In the genomic region with DNA sequence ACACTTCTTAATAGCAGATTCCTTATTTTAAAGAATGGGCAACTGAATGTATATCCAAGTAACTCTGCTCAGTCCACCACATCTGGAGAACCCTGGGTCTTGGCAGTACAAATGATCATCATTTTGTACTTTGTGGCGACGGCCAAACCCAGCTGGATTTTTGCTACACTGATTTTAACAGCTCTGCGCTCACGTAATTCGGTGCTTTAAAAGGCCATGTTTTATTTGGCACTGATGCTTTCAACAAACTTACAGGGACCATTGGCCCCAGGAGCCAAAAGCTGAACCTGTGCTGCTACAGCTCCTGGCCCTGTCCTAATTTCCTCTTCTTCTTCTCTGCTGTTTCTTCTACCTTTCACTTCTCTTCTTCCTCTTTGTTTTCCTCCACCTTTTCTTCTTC, we compare ENCODE assay signal across 23 cellular contexts.
A peak's percentile ranks its signal among the peaks of the same experiment; 100 is the strongest.
DNase-seq lines count a peak whose midpoint lies in the region; ATAC-seq and TF ChIP-seq lines count a peak whose summit lies in the region.
"Had no signal": no experiment of that assay in that cellular context is flagged by ENCODE, and none has a peak within 500 bp of the region (broad histone marks: within the 10 kb centered on the region; RNA-seq: fewer than 3 reads in every experiment).

No MANE protein-coding gene starts in this region.

- no peak overlapping the region for H3K9ac ChIP-seq in neuronal stem cell (ENCODE audit: low read depth, low read length, poor library complexity)
- H3K9ac ChIP-seq: GM23248, SK-N-SH had no signal

- H3K27me3 ChIP-seq in right atrium auricular region (no peaks in the 10 kb centered on the region), left lung (no peaks in the 10 kb centered on the region), neuronal stem cell (ENCODE audit: control insufficient read depth in 3 of 3, insufficient read depth in 3 of 3, low read depth in 1 of 3, low read length in 3 of 3) (no peaks in the 10 kb centered on the region)
- H3K27me3 ChIP-seq: BE2C had no signal

- WGBS in neuronal stem cell (ENCODE audit: extremely low coverage in 2 of 2, insufficient read length in 2 of 2, insufficient replicate concordance in 1 of 2), 2 donors: no CpG with 5 or more reads among the region's 5 CpGs

- intact Hi-C loops in activated CD4-positive, alpha-beta T cell treated with anti-CD3 and anti-CD28 coated beads for 36 hours (cut with DNase I, micrococcal nuclease): no loop called here
- intact Hi-C loops in activated CD4-positive, alpha-beta T cell treated with anti-CD3 and anti-CD28 coated beads, Interleukin-2, amount 10 ng/mL, durations not matched to agents 24 days and 14 days (cut with micrococcal nuclease): no loop called here
- intact Hi-C loops in sciatic nerve (cut with DNase I) (no loop called here), left lung (cut with DNase I) (no loop called here)

- peaks cover 29% of the 10 kb centered on the region for H3K36me3 Mint-ChIP-seq in activated CD4-positive, alpha-beta T cell treated with anti-CD3 and anti-CD28 coated beads for 36 hours (ENCODE audit: low read depth)
- H3K36me3 Mint-ChIP-seq in activated CD4-positive, alpha-beta T cell treated with anti-CD3 and anti-CD28 coated beads, Interleukin-2, amount 10 ng/mL, durations not matched to agents 24 days and 14 days (ENCODE audit: low read depth): peaks cover 54% of the 10 kb centered on the region
- H3K36me3 Mint-ChIP-seq: brain had no signal

- H4K91ac ChIP-seq in neuronal stem cell (ENCODE audit: low read depth, low read length, poor library complexity): no peak overlapping the region

- TF ChIP-seq CTCF in choroid plexus epithelial cell (conservative IDR thresholded peaks at IDR 0.05; ENCODE audit: low read depth, low read length): no peak
- TF ChIP-seq CTCF in right atrium auricular region (IDR thresholded peaks at IDR 0.05): no peak
- TF ChIP-seq CTCF in left lung (IDR thresholded peaks at IDR 0.05): no peak

- H2AFZ ChIP-seq in neuronal stem cell (ENCODE audit: low read length): no peak overlapping the region
- H2AFZ ChIP-seq: GM23248 had no signal

- ATAC-seq in activated CD4-positive, alpha-beta T cell treated with anti-CD3 and anti-CD28 coated beads for 36 hours: no peak
- peak; percentile 29 for ATAC-seq in sciatic nerve
- no peak for ATAC-seq in left lung
- ATAC-seq in GM19455 (IDR thresholded peaks at IDR 0.05; ENCODE audit: unreplicated experiment): no peak
- ATAC-seq: GM12878 had no signal

- H3K4me3 ChIP-seq in choroid plexus epithelial cell (ENCODE audit: low read depth, low read length): no peak overlapping the region
- no peak overlapping the region for H3K4me3 ChIP-seq in right atrium auricular region
- no peak overlapping the region for H3K4me3 ChIP-seq in left lung
- H3K4me3 ChIP-seq in neuronal stem cell (ENCODE audit: low read length in 2 of 2): no peak overlapping the region
- H3K4me3 ChIP-seq: GM12878, GM23248 had no signal

- POLR2A ChIA-PET in activated CD4-positive, alpha-beta T cell treated with anti-CD3 and anti-CD28 coated beads for 36 hours (lab: Charles Lee): no interaction called here

- H3K4ac ChIP-seq in neuronal stem cell (ENCODE audit: low read length): no peak overlapping the region

- no peak overlapping the region for H3K4me2 ChIP-seq in neuronal stem cell (ENCODE audit: insufficient read depth, low read length, poor library complexity, severe bottlenecking)
- H3K4me2 ChIP-seq: SK-N-SH had no signal

- no peak overlapping the region for H3K4me3 Mint-ChIP-seq in activated CD4-positive, alpha-beta T cell treated with anti-CD3 and anti-CD28 coated beads for 36 hours
- no peak overlapping the region for H3K4me3 Mint-ChIP-seq in activated CD4-positive, alpha-beta T cell treated with anti-CD3 and anti-CD28 coated beads, Interleukin-2, amount 10 ng/mL, durations not matched to agents 24 days and 14 days
- H3K4me3 Mint-ChIP-seq: activated naive CD4-positive, alpha-beta T cell treated with anti-CD3 and anti-CD28 coated beads, Interleukin-2, amount 10 ng/mL, durations not matched to agents 7 days and 5 days; brain had no signal

- H3K14ac ChIP-seq in neuronal stem cell (ENCODE audit: low read length): no peak overlapping the region

- no peaks in the 10 kb centered on the region for H3K36me3 ChIP-seq in right atrium auricular region
- H3K36me3 ChIP-seq in left lung: no peaks in the 10 kb centered on the region
- H3K36me3 ChIP-seq in neuronal stem cell (replicated peaks in 1 of 2; ENCODE audit: control insufficient read depth in 2 of 2, insufficient read depth in 2 of 2, low read length in 2 of 2): no peaks in the 10 kb centered on the region
- H3K36me3 ChIP-seq: BE2C had no signal

- H2BK120ac ChIP-seq in neuronal stem cell (ENCODE audit: low read depth, low read length): no peak overlapping the region

- H3K23ac ChIP-seq in neuronal stem cell (ENCODE audit: low read depth, low read length, poor library complexity): no peak overlapping the region

- H2BK5ac ChIP-seq in neuronal stem cell (ENCODE audit: low read length): no peak overlapping the region

- H3K27ac ChIP-seq in right atrium auricular region (peak overlapping the region; percentile 62 to 63), left lung (no peak overlapping the region), neuronal stem cell (replicated peaks; ENCODE audit: low read length) (no peak overlapping the region)
- H3K27ac ChIP-seq: GM23248 had no signal

- no peak overlapping the region for H2BK12ac ChIP-seq in neuronal stem cell (ENCODE audit: low read length)

- DNase-seq in activated CD4-positive, alpha-beta T cell treated with anti-CD3 and anti-CD28 coated beads for 36 hours: no peak
- no peak for DNase-seq in activated CD4-positive, alpha-beta T cell treated with anti-CD3 and anti-CD28 coated beads, Interleukin-2, amount 10 ng/mL, durations not matched to agents 24 days and 14 days
- DNase-seq in choroid plexus epithelial cell (ENCODE audit: low read depth): peak; percentile 13
- DNase-seq in right atrium auricular region (ENCODE audit: low spot score): peak; percentile 62
- no peak for DNase-seq in sciatic nerve (ENCODE audit: low spot score)
- DNase-seq in left lung: no peak
- DNase-seq in neuronal stem cell (ENCODE audit: low spot score): no peak
- DNase-seq: 8988T; activated naive CD4-positive, alpha-beta T cell treated with anti-CD3 and anti-CD28 coated beads, Interleukin-2, amount 10 ng/mL, durations not matched to agents 7 days and 5 days; activated T-cell treated with anti-CD3 and anti-CD28 coated beads for 4 hours; BE2C; foreskin melanocyte; GM23248; Karpas-422; NCI-H1048; NCI-H2081 treated with DMSO at 0.1 percent for 48 hours; NCI-H510A; NK-92 treated with Interleukin-12 subunit alpha and Interleukin-12 subunit beta, amount 100 ng/mL, for 24 hours; stimulated activated naive CD4-positive, alpha-beta T cell treated with Interleukin-2 at 50 U/mL for 16 hours had no signal

- H4K8ac ChIP-seq in neuronal stem cell (ENCODE audit: low read depth, low read length): no peak overlapping the region

- no peaks in the 10 kb centered on the region for H3K9me3 ChIP-seq in right atrium auricular region
- no peaks in the 10 kb centered on the region for H3K9me3 ChIP-seq in left lung
- no peaks in the 10 kb centered on the region for H3K9me3 ChIP-seq in neuronal stem cell (replicated peaks in 1 of 2; ENCODE audit: control insufficient read depth in 2 of 2, insufficient read depth in 1 of 2, low read depth in 1 of 2, low read length in 2 of 2)
- H3K9me3 ChIP-seq: BE2C, SK-N-SH had no signal

- CTCF ChIA-PET in activated CD4-positive, alpha-beta T cell treated with anti-CD3 and anti-CD28 coated beads for 36 hours (lab: Charles Lee): no interaction called here

- H3K79me1 ChIP-seq in neuronal stem cell (ENCODE audit: low read depth, low read length): no peaks in the 10 kb centered on the region

- H3K27me3 Mint-ChIP-seq in activated CD4-positive, alpha-beta T cell treated with anti-CD3 and anti-CD28 coated beads for 36 hours: no peaks in the 10 kb centered on the region
- H3K27me3 Mint-ChIP-seq in activated CD4-positive, alpha-beta T cell treated with anti-CD3 and anti-CD28 coated beads, Interleukin-2, amount 10 ng/mL, durations not matched to agents 24 days and 14 days: no peaks in the 10 kb centered on the region
- H3K27me3 Mint-ChIP-seq: activated naive CD4-positive, alpha-beta T cell treated with anti-CD3 and anti-CD28 coated beads, Interleukin-2, amount 10 ng/mL, durations not matched to agents 7 days and 5 days had no signal

- H3K4me1 ChIP-seq in right atrium auricular region (peaks cover 0 to 12% of the 10 kb centered on the region in 2 donors), left lung (peaks cover 0 to 32% of the 10 kb centered on the region in 2 donors), neuronal stem cell (ENCODE audit: control insufficient read depth in 2 of 2, insufficient read depth in 1 of 2, low read depth in 1 of 2, low read length in 2 of 2) (no peaks in the 10 kb centered on the region)
- H3K4me1 ChIP-seq: BE2C had no signal

- H2BK15ac ChIP-seq in neuronal stem cell (ENCODE audit: low read length): no peak overlapping the region

- no peak overlapping the region for H3K18ac ChIP-seq in neuronal stem cell (ENCODE audit: low read length)

- H3K9me3 Mint-ChIP-seq in activated CD4-positive, alpha-beta T cell treated with anti-CD3 and anti-CD28 coated beads for 36 hours (ENCODE audit: low read depth): peaks cover 10% of the 10 kb centered on the region
- H3K9me3 Mint-ChIP-seq in activated CD4-positive, alpha-beta T cell treated with anti-CD3 and anti-CD28 coated beads, Interleukin-2, amount 10 ng/mL, durations not matched to agents 24 days and 14 days: peaks cover 16% of the 10 kb centered on the region
- H3K9me3 Mint-ChIP-seq: brain had no signal

- peaks cover 44% of the 10 kb centered on the region for H3K4me1 Mint-ChIP-seq in activated CD4-positive, alpha-beta T cell treated with anti-CD3 and anti-CD28 coated beads for 36 hours
- H3K4me1 Mint-ChIP-seq in activated CD4-positive, alpha-beta T cell treated with anti-CD3 and anti-CD28 coated beads, Interleukin-2, amount 10 ng/mL, durations not matched to agents 24 days and 14 days: peaks cover 52% of the 10 kb centered on the region

- H3K27ac Mint-ChIP-seq in activated CD4-positive, alpha-beta T cell treated with anti-CD3 and anti-CD28 coated beads for 36 hours: peak overlapping the region; percentile 10
- no peak overlapping the region for H3K27ac Mint-ChIP-seq in activated CD4-positive, alpha-beta T cell treated with anti-CD3 and anti-CD28 coated beads, Interleukin-2, amount 10 ng/mL, durations not matched to agents 24 days and 14 days
- H3K27ac Mint-ChIP-seq: activated naive CD4-positive, alpha-beta T cell treated with anti-CD3 and anti-CD28 coated beads, Interleukin-2, amount 10 ng/mL, durations not matched to agents 7 days and 5 days had no signal

- H2AK5ac ChIP-seq in neuronal stem cell (ENCODE audit: low read depth, low read length): no peak overlapping the region

Comparison
In these comparisons a context has a peak if more than half of its experiments do, and no peak if none do; other contexts are left out.
1. DNase-seq: peak in choroid plexus epithelial cell (single experiment) and right atrium auricular region (single experiment); none in activated CD4-positive, alpha-beta T cell treated with anti-CD3 and anti-CD28 coated beads for 36 hours (single experiment), activated CD4-positive, alpha-beta T cell treated with anti-CD3 and anti-CD28 coated beads, Interleukin-2, amount 10 ng/mL, durations not matched to agents 24 days and 14 days (single experiment), sciatic nerve (single experiment), left lung (0 of 2) and neuronal stem cell (single experiment).
2. H3K27ac ChIP-seq: peak in right atrium auricular region (2 of 2); none in left lung (0 of 2) and neuronal stem cell (single experiment).